8 cellular contexts compared by ENCODE assay signal in genomic region chr9:15381491-15381890, GRCh38.
"Had no signal": no experiment of that assay in that cellular context is flagged by ENCODE, and none has a peak within 500 bp of the region (broad histone marks: within the 10 kb centered on the region; RNA-seq: fewer than 3 reads in every experiment).

No MANE protein-coding gene starts in this region.

- H3K4me3 ChIP-seq: GM12878 had no signal

- DNase-seq: GDM1, GF-D8 had no signal

- ATAC-seq: GM12878 had no signal

- FAIRE-seq: G401.6, GM12878, GM12891, GM12892, GM18507, GM19239 had no signal
